ENCODE assay signal across 27 cellular contexts in the genomic region with DNA sequence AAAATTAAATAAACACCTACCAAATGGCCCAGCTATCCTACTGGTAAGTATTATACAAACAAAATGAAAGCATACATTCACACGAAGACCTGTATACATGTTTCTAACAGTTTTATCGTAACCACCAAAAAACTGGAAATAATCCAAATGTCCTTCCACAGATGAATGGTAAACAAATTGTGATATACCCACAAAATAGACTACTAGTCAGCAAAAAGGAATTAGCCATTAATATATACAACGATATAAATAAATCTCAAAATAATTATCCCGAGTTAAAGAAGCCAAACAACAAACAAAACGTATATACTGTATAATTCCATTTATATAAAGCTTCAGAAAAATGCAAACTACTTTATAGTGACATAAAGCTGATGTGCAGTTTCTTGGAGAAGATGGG.
"Had no signal": no experiment of that assay in that cellular context is flagged by ENCODE, and none has a peak within 500 bp of the region (broad histone marks: within the 10 kb centered on the region; RNA-seq: fewer than 3 reads in every experiment).

No MANE protein-coding gene starts in this region.

- H3K4me1 ChIP-seq: stomach, suprapubic skin, testis, thyroid gland, tibial artery, tibial nerve, transverse colon, upper lobe of left lung, upper lobe of right lung, uterus, vagina had no signal

- H3K27ac ChIP-seq: stomach, suprapubic skin, testis, thoracic aorta, thyroid gland, tibial artery, tibial nerve, transverse colon, upper lobe of left lung, upper lobe of right lung, uterus, vagina had no signal

- DNase-seq: stimulated activated CD4-positive, alpha-beta T cell treated with anti-CD3 and anti-CD28 coated beads, Interleukin-2, amount 100 ng/mL, for 48 hours; stimulated activated CD4-positive, alpha-beta T cell treated with anti-CD3 and anti-CD28 coated beads, Interleukin-4, amount 100 ng/mL, for 1 hour; stimulated activated CD4-positive, alpha-beta T cell treated with anti-CD3 and anti-CD28 coated beads, Interleukin-4, amount 100 ng/mL, for 24 hours; stimulated activated CD4-positive, alpha-beta T cell treated with anti-CD3 and anti-CD28 coated beads, Interleukin-4, amount 100 ng/mL, for 4 hours; stimulated activated CD8-positive, alpha-beta memory T cell treated with anti-CD3 and anti-CD28 coated beads, Interleukin-4, amount 100 ng/mL, for 48 hours; stimulated activated naive B cell treated with anti-CD40 and anti-IgM and Interleukin-4, amounts not matched to agents 10 μg/mL and 1 μg/mL and 100 μg/mL, for 72 hours; stimulated activated naive CD4-positive, alpha-beta T cell; stimulated activated naive CD4-positive, alpha-beta T cell treated with Interleukin-2 at 50 U/mL for 16 hours; stimulated activated naive CD8-positive, alpha-beta T cell treated with anti-CD3 and anti-CD28 coated beads, Interleukin-15, amount 100 ng/mL, for 72 hours; stimulated activated naive CD8-positive, alpha-beta T cell treated with anti-CD3 and anti-CD28 coated beads, Interleukin-15, Interleukin-2, amounts not matched to agents 100 U/mL and 50 U/mL, for 24 hours; stomach; substantia nigra; testis; thyroid gland; tibial artery; transverse colon; trophoblast cell; upper lobe of left lung; upper lobe of right lung; uterus had no signal

- H3K27me3 ChIP-seq: stomach, suprapubic skin, testis, thyroid gland, tibial artery, tibial nerve, transverse colon, upper lobe of left lung, upper lobe of right lung, uterus, vagina had no signal

- FAIRE-seq: urothelium cell line had no signal

- ATAC-seq: stimulated activated effector memory CD8-positive, alpha-beta T cell treated with anti-CD3 and anti-CD28 coated beads, Interleukin-12 subunit alpha, Interleukin-12 subunit beta, amount 100 ng/mL, for 72 hours; stimulated activated memory B cell treated with anti-CD40 and anti-IgM and Interleukin-4, amounts not matched to agents 10 μg/mL and 1 μg/mL and 100 μg/mL, for 72 hours; stimulated activated naive B cell treated with anti-CD40 and anti-IgM and Interleukin-4, amounts not matched to agents 10 μg/mL and 1 μg/mL and 100 μg/mL, for 72 hours; stimulated activated naive CD8-positive, alpha-beta T cell treated with anti-CD3 and anti-CD28 coated beads, Interleukin-15, amount 100 ng/mL, for 72 hours; stimulated activated naive CD8-positive, alpha-beta T cell treated with anti-CD3 and anti-CD28 coated beads, Interleukin-15, Interleukin-2, amounts not matched to agents 100 U/mL and 50 U/mL, for 24 hours; upper lobe of right lung had no signal

- H3K9me3 ChIP-seq: stomach, suprapubic skin, testis, thoracic aorta, thyroid gland, tibial nerve, transverse colon, upper lobe of left lung, upper lobe of right lung, uterus, vagina had no signal

- H3K4me3 ChIP-seq: stomach, suprapubic skin, testis, thoracic aorta, thyroid gland, tibial artery, tibial nerve, transverse colon, upper lobe of left lung, upper lobe of right lung, uterus, vagina had no signal

- H3K36me3 ChIP-seq: stomach, suprapubic skin, thoracic aorta, thyroid gland, tibial artery, tibial nerve, transverse colon, upper lobe of left lung, upper lobe of right lung, uterus, vagina had no signal
